ENCODE assay signal across 22 cellular contexts in genomic region chr9:36679710-36680109, GRCh38.
DNase-seq lines count a peak whose midpoint lies in the region; TF ChIP-seq lines count a peak whose summit lies in the region.
"Had no signal": no experiment of that assay in that cellular context is flagged by ENCODE, and none has a peak within 500 bp of the region (broad histone marks: within the 10 kb centered on the region; RNA-seq: fewer than 3 reads in every experiment).

No MANE protein-coding gene starts in this region.

- H3K36me3 Mint-ChIP-seq in activated T-cell treated with anti-CD3 and anti-CD28 coated beads, Interleukin-2, amount 50 U/mL, for 24 hours (ENCODE audit: low read depth): peaks cover 47% of the 10 kb centered on the region
- H3K36me3 Mint-ChIP-seq: CD4-positive, CD25-positive, alpha-beta regulatory T cell had no signal

- no peak overlapping the region for H3K4me3 Mint-ChIP-seq in activated T-cell treated with anti-CD3 and anti-CD28 coated beads, Interleukin-2, amount 50 U/mL, for 24 hours
- H3K4me3 Mint-ChIP-seq: CD4-positive, CD25-positive, alpha-beta regulatory T cell had no signal

- H3K27ac Mint-ChIP-seq in activated T-cell treated with anti-CD3 and anti-CD28 coated beads, Interleukin-2, amount 50 U/mL, for 24 hours: peak overlapping the region; percentile 20
- H3K27ac Mint-ChIP-seq: CD4-positive, CD25-positive, alpha-beta regulatory T cell had no signal

- H3K9me3 Mint-ChIP-seq in activated T-cell treated with anti-CD3 and anti-CD28 coated beads, Interleukin-2, amount 50 U/mL, for 24 hours: peaks cover 4% of the 10 kb centered on the region

- H3K4me3 ChIP-seq in fibroblast of the aortic adventitia (ENCODE audit: low read depth, low read length): no peak overlapping the region
- H3K4me3 ChIP-seq: BLaER1, GM12878, HAP-1 had no signal

- peaks cover 29% of the 10 kb centered on the region for H3K4me1 Mint-ChIP-seq in activated T-cell treated with anti-CD3 and anti-CD28 coated beads, Interleukin-2, amount 50 U/mL, for 24 hours (ENCODE audit: low read depth)

- peak; percentile 9 for TF ChIP-seq CTCF in fibroblast of the aortic adventitia (IDR thresholded peaks at IDR 0.05; ENCODE audit: insufficient read depth, low read length)

- no peak for DNase-seq in activated T-cell treated with anti-CD3 and anti-CD28 coated beads, Interleukin-2, amount 50 U/mL, for 24 hours
- DNase-seq in activated T-cell treated with anti-CD3 and anti-CD28 coated beads, Interleukin-2, amount 50 U/mL, for 48 hours: no peak
- DNase-seq in ELR (ENCODE audit: low read depth) (peak; percentile 17), M059J (ENCODE audit: low read depth) (peak; percentile 42), fibroblast of the aortic adventitia (ENCODE audit: low read depth) (peak; percentile 5), NCI-H146 (lab: John Stamatoyannopoulos, UW) (no peak), EL (no peak), NCI-H82 treated with DMSO at 0.1 percent for 48 hours (lab: John Stamatoyannopoulos, UW; ENCODE audit: unreplicated experiment) (no peak)
- DNase-seq: 8988T; CD4-positive, CD25-positive, alpha-beta regulatory T cell; GDM1; GOT3; IMR-90; NCI-H1092 treated with DMSO at 0.1 percent for 48 hours; NCI-H1436 treated with DMSO at 0.1 percent for 48 hours; NCI-H2029; NCI-H2227 treated with DMSO at 0.1 percent for 48 hours; NCI-H526 treated with DMSO at 0.1 percent for 48 hours; SHP77 treated with DMSO at 0.1 percent for 48 hours had no signal

- H3K27me3 Mint-ChIP-seq in activated T-cell treated with anti-CD3 and anti-CD28 coated beads, Interleukin-2, amount 50 U/mL, for 24 hours: no peaks in the 10 kb centered on the region
- H3K27me3 Mint-ChIP-seq: CD4-positive, CD25-positive, alpha-beta regulatory T cell had no signal

Comparison
In these comparisons a context has a peak if more than half of its experiments do, and no peak if none do; other contexts are left out.
1. DNase-seq: peak in ELR (single experiment), M059J (single experiment) and fibroblast of the aortic adventitia (single experiment); none in activated T-cell treated with anti-CD3 and anti-CD28 coated beads, Interleukin-2, amount 50 U/mL, for 24 hours (single experiment), activated T-cell treated with anti-CD3 and anti-CD28 coated beads, Interleukin-2, amount 50 U/mL, for 48 hours (0 of 2), NCI-H146 (single experiment), EL (single experiment) and NCI-H82 treated with DMSO at 0.1 percent for 48 hours (single experiment).